19 cellular contexts compared by ENCODE assay signal in the genomic region with DNA sequence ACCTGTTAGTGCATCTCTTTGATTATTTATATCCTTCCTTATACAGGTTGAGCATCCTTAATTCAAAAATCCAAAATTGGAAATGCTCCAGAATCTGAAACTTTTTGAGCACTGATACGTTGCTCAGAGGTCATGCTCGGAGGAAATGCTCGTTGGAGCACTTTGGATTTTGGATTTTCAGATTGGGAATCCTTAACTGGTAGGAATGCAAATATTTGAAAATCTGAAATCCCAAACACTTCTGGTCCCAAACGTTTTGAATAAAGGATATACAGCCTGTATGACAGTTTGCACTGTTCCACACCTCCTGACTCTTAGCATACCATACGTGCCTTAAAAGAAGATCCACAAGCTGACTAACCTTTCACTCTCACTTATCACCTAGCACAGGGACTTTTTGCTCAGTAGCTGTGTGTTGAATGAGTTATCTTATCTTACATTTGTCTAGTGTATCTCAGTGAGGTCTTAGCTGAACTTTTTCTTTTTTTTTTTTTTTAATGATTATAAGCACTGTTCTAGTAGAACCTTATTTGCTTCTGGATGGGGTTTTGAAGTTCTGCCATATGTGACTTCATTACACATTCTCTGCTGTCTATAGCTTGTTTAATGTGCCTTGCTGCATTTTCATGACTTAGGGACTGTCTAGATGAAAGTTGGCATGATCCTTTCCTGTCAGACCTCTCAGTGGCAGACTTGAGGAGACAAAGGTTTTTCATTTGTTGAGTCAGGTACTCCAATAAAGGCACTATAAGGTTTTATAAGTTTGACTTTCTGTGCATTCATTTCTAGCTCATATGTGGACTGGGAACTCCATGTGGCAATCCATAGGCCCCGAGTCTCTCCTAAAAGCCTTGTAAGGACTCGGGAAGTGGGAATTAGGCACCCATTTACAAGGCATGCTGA.
"Had no signal": no experiment of that assay in that cellular context is flagged by ENCODE, and none has a peak within 500 bp of the region (broad histone marks: within the 10 kb centered on the region; RNA-seq: fewer than 3 reads in every experiment).

No MANE protein-coding gene starts in this region.

- H3K4me1 ChIP-seq: body of pancreas, colonic mucosa, parathyroid adenoma, tibial nerve had no signal

- H3K4me3 ChIP-seq: body of pancreas, colonic mucosa, hepatocyte, left lung, tibial nerve, vagina had no signal

- H3K4me2 ChIP-seq: hepatocyte, SK-N-SH had no signal

- H3K27ac Mint-ChIP-seq: natural killer cell; stimulated activated memory B cell treated with anti-CD40 and anti-IgM and Interleukin-4, amounts not matched to agents 10 μg/mL and 1 μg/mL and 100 μg/mL, for 72 hours; T-cell had no signal

- ATAC-seq: body of pancreas; esophagus mucosa; left lung; natural killer cell; stimulated activated memory B cell treated with anti-CD40 and anti-IgM and Interleukin-4, amounts not matched to agents 10 μg/mL and 1 μg/mL and 100 μg/mL, for 72 hours; T-cell had no signal

- FAIRE-seq: keratinocyte had no signal

- H3K36me3 ChIP-seq: colonic mucosa, left lung, neutrophil, tibial nerve, vagina had no signal

- H3K27me3 Mint-ChIP-seq: T-cell had no signal

- H3K27ac ChIP-seq: body of pancreas, colonic mucosa, hepatocyte, left lung, neutrophil, parathyroid adenoma, tibial nerve, vagina had no signal

- DNase-seq: activated CD4-positive, alpha-beta T cell treated with anti-CD3 and anti-CD28 coated beads for 4 hours; amygdala; body of pancreas; central memory CD4-positive, alpha-beta T cell; colonic mucosa; left lung; natural killer cell; SK-N-SH; stimulated activated CD4-positive, alpha-beta T cell treated with anti-CD3 and anti-CD28 coated beads, Interleukin-12 subunit alpha, Interleukin-12 subunit beta, amount 100 ng/mL, for 4 hours; substantia nigra; T-cell had no signal

- H3K79me2 ChIP-seq: parathyroid adenoma had no signal

- H2AFZ ChIP-seq: hepatocyte, parathyroid adenoma had no signal

- H3K4me1 Mint-ChIP-seq: stimulated activated memory B cell treated with anti-CD40 and anti-IgM and Interleukin-4, amounts not matched to agents 10 μg/mL and 1 μg/mL and 100 μg/mL, for 72 hours had no signal

- H3K4me3 Mint-ChIP-seq: natural killer cell; stimulated activated memory B cell treated with anti-CD40 and anti-IgM and Interleukin-4, amounts not matched to agents 10 μg/mL and 1 μg/mL and 100 μg/mL, for 72 hours; T-cell had no signal

- H3K9me3 ChIP-seq: body of pancreas, colonic mucosa, left lung, neutrophil, SK-N-SH, tibial nerve, vagina had no signal

- H3K9me3 Mint-ChIP-seq: natural killer cell; stimulated activated memory B cell treated with anti-CD40 and anti-IgM and Interleukin-4, amounts not matched to agents 10 μg/mL and 1 μg/mL and 100 μg/mL, for 72 hours had no signal

- H3K9ac ChIP-seq: parathyroid adenoma, SK-N-SH had no signal

- H3K27me3 ChIP-seq: body of pancreas, colonic mucosa, hepatocyte, left lung, tibial nerve, vagina had no signal

- H3K36me3 Mint-ChIP-seq: natural killer cell; stimulated activated memory B cell treated with anti-CD40 and anti-IgM and Interleukin-4, amounts not matched to agents 10 μg/mL and 1 μg/mL and 100 μg/mL, for 72 hours; T-cell had no signal
